Comparison of ENCODE assay signal across 8 cellular contexts in genomic region chrX:46758163-46758955, GRCh38. TPM values are rescaled to one million over a fixed set of nuclear protein-coding genes. Genes with fewer than 3 reads are reported as not detected.
DNase-seq lines count a peak whose midpoint lies in the region; FAIRE-seq and TF ChIP-seq lines count a peak whose summit lies in the region.

No MANE protein-coding gene starts in this region.

- H3K27ac ChIP-seq in HEK293 (ENCODE audit: extremely low read depth, low read depth, low read length): peak overlapping the region; percentile 71; the same call in 1 of the 2 replicates
- H3K27ac ChIP-seq in hepatocyte: no peak overlapping the region
- no peak overlapping the region for H3K27ac ChIP-seq in small intestine (ENCODE audit: low read depth in 1 of 2, low read length in 1 of 2)

- H2AFZ ChIP-seq in hepatocyte: peak overlapping the region; percentile 42

- H3K9me3 Mint-ChIP-seq in activated naive CD4-positive, alpha-beta T cell treated with anti-CD3 and anti-CD28 coated beads, Interleukin-2, amount 10 ng/mL, durations not matched to agents 7 days and 5 days: no peaks in the 10 kb centered on the region

- H3K36me3 ChIP-seq in HEK293 (ENCODE audit: control insufficient read depth in 2 of 2, insufficient read depth in 1 of 2, low read length in 2 of 2) (no peaks in the 10 kb centered on the region; a peak in 1 of 3 replicates), hepatocyte (replicated peaks; ENCODE audit: insufficient read depth, low read depth) (no peaks in the 10 kb centered on the region), small intestine (ENCODE audit: control insufficient read depth in 2 of 2, insufficient read depth in 2 of 2, low read length in 2 of 2) (no peaks in the 10 kb centered on the region)

- no peaks in the 10 kb centered on the region; the same call in 1 of the 2 replicates for H3K9me3 ChIP-seq in HEK293 (ENCODE audit: control insufficient read depth, insufficient read depth, low read depth, low read length)
- no peaks in the 10 kb centered on the region for H3K9me3 ChIP-seq in hepatocyte (ENCODE audit: low read depth)
- no peaks in the 10 kb centered on the region for H3K9me3 ChIP-seq in small intestine (ENCODE audit: control insufficient read depth, low read depth)

- H3K4me1 Mint-ChIP-seq in activated naive CD4-positive, alpha-beta T cell treated with anti-CD3 and anti-CD28 coated beads, Interleukin-2, amount 10 ng/mL, durations not matched to agents 7 days and 5 days: peaks cover 25% of the 10 kb centered on the region

- CTCF ChIA-PET in HEK293 (lab: Yijun Ruan, JAX): interaction anchor here (0.6 to 3.4 kb wide), 9 partner anchors 24 to 441 kb away, joined by 3 to 37 read pairs (median 4); no protein-coding TSS in a partner anchor
- CTCF ChIA-PET in activated naive CD4-positive, alpha-beta T cell treated with anti-CD3 and anti-CD28 coated beads, Interleukin-2, amount 10 ng/mL, durations not matched to agents 7 days and 5 days (lab: Charles Lee): interaction anchor here (1.4 to 1.5 kb wide), 2 partner anchors 38 to 72 kb away, joined by 6 to 8 read pairs; no protein-coding TSS in a partner anchor

- no peaks in the 10 kb centered on the region for H4K20me1 ChIP-seq in hepatocyte (ENCODE audit: insufficient read depth, poor library complexity, severe bottlenecking)

- DNase-seq in GM12864 (ENCODE audit: low read depth): no peak
- peak; percentile 26 for DNase-seq in NCI-H2171 treated with DMSO at 0.1 percent for 48 hours (lab: John Stamatoyannopoulos, UW)
- DNase-seq in activated naive CD4-positive, alpha-beta T cell treated with anti-CD3 and anti-CD28 coated beads, Interleukin-2, amount 10 ng/mL, durations not matched to agents 7 days and 5 days: peak; percentile 38
- peak; percentile 24 for DNase-seq in hepatocyte (ENCODE audit: low spot score)
- peak; percentile 8 for DNase-seq in small intestine
- no peak for DNase-seq in 8988T
- DNase-seq in DMS79 (lab: John Stamatoyannopoulos, UW): no peak

- POLR2A ChIA-PET in HEK293 (lab: Yijun Ruan, JAX): interaction anchor here (0.8 kb wide), 1 partner anchor 38 kb away, joined by 3 read pairs; no protein-coding TSS in a partner anchor

- H3K4me1 ChIP-seq in HEK293 (ENCODE audit: control insufficient read depth, insufficient read depth, low read length) (peaks cover 5% of the 10 kb centered on the region), hepatocyte (ENCODE audit: insufficient read depth) (no peaks in the 10 kb centered on the region), small intestine (ENCODE audit: control insufficient read depth in 2 of 2, insufficient read depth in 1 of 2, low read depth in 1 of 2, low read length in 1 of 2) (peaks cover 0 to 2% of the 10 kb centered on the region in 2 donors)

- H3K79me2 ChIP-seq in hepatocyte: no peaks in the 10 kb centered on the region

- H3K27me3 Mint-ChIP-seq in activated naive CD4-positive, alpha-beta T cell treated with anti-CD3 and anti-CD28 coated beads, Interleukin-2, amount 10 ng/mL, durations not matched to agents 7 days and 5 days: peaks cover 15% of the 10 kb centered on the region

- 41% methylated on average over 35 of the region's 47 CpGs for WGBS in hepatocyte (ENCODE audit: low lambda C conversion rate, missing lambda C conversion rate)
- 5 to 38% (median 11%) methylated on average over 29 to 47 of the region's 47 CpGs for WGBS in small intestine, 3 donors

- H3K4me3 Mint-ChIP-seq in activated naive CD4-positive, alpha-beta T cell treated with anti-CD3 and anti-CD28 coated beads, Interleukin-2, amount 10 ng/mL, durations not matched to agents 7 days and 5 days: peak overlapping the region; percentile 90

- peak overlapping the region; percentile 61 for H3K4me3 ChIP-seq in GM12864 (ENCODE audit: low read depth, low read length)
- H3K4me3 ChIP-seq in HEK293 (ENCODE audit: low read depth, low read length): peak overlapping the region; percentile 71
- peak overlapping the region; percentile 39 for H3K4me3 ChIP-seq in hepatocyte
- peak overlapping the region; percentile 36 to 62 for H3K4me3 ChIP-seq in small intestine (ENCODE audit: low read depth in 1 of 2, low read length in 2 of 2)

- peak overlapping the region; percentile 78 for H3K4me2 ChIP-seq in hepatocyte

- H3K36me3 Mint-ChIP-seq in activated naive CD4-positive, alpha-beta T cell treated with anti-CD3 and anti-CD28 coated beads, Interleukin-2, amount 10 ng/mL, durations not matched to agents 7 days and 5 days: no peaks in the 10 kb centered on the region

- H3K27me3 ChIP-seq in hepatocyte (no peaks in the 10 kb centered on the region), small intestine (ENCODE audit: control insufficient read depth in 2 of 2, insufficient read depth in 2 of 2, low read length in 2 of 2) (no peaks in the 10 kb centered on the region)

- FAIRE-seq in small intestine (lab: Jason Lieb, UNC): no peak

- H3K27ac Mint-ChIP-seq in activated naive CD4-positive, alpha-beta T cell treated with anti-CD3 and anti-CD28 coated beads, Interleukin-2, amount 10 ng/mL, durations not matched to agents 7 days and 5 days: no peak overlapping the region

- H3K9me2 ChIP-seq in hepatocyte (replicated peaks; ENCODE audit: insufficient read depth): no peaks in the 10 kb centered on the region

- no peak for TF ChIP-seq CTCF in GM12864 (IDR thresholded peaks at IDR 0.05; ENCODE audit: low read depth, low read length, missing control alignments)
- no peak for TF ChIP-seq CTCF in HEK293 (tag by site-specific recombination; IDR thresholded peaks at IDR 0.05)
- TF ChIP-seq CTCF in hepatocyte (IDR thresholded peaks at IDR 0.05; ENCODE audit: poor library complexity): no peak

TF ChIP-seq in HEK293, 187 proteins besides CTCF, POLR2A, EP300 and RAD21 (continues in another document):
- TF ChIP-seq ZNF184 (tag by site-specific recombination; IDR thresholded peaks at IDR 0.05) (no peak), ZFP41 (tag by site-specific recombination; IDR thresholded peaks at IDR 0.05; ENCODE audit: borderline replicate concordance) (no peak), ZEB2 (tag by site-specific recombination; IDR thresholded peaks at IDR 0.05) (no peak), ZBTB48 (tag by site-specific recombination; IDR thresholded peaks at IDR 0.05) (no peak), WT1 (tag by site-specific recombination; IDR thresholded peaks at IDR 0.05) (no peak), ZNF211 (tag by site-specific recombination; IDR thresholded peaks at IDR 0.05; ENCODE audit: low read depth) (no peak), HIC1 (tag by site-specific recombination; IDR thresholded peaks at IDR 0.05) (no peak), IKZF3 (tag by site-specific recombination; IDR thresholded peaks at IDR 0.05) (no peak), ZNF335 (tag by site-specific recombination; conservative IDR thresholded peaks at IDR 0.05) (peak; percentile 56), ZNF202 (tag by site-specific recombination; IDR thresholded peaks at IDR 0.05; ENCODE audit: borderline replicate concordance) (no peak), ZIC2 (tag by site-specific recombination; IDR thresholded peaks at IDR 0.05) (peak; percentile 37; the same call in 1 of the 2 replicates), YY2 (tag by site-specific recombination; IDR thresholded peaks at IDR 0.05) (no peak), GLIS2 (tag by site-specific recombination; IDR thresholded peaks at IDR 0.05) (peak; percentile 54; the same call in 1 of the 2 replicates)
- TF ChIP-seq, protein P1, sequence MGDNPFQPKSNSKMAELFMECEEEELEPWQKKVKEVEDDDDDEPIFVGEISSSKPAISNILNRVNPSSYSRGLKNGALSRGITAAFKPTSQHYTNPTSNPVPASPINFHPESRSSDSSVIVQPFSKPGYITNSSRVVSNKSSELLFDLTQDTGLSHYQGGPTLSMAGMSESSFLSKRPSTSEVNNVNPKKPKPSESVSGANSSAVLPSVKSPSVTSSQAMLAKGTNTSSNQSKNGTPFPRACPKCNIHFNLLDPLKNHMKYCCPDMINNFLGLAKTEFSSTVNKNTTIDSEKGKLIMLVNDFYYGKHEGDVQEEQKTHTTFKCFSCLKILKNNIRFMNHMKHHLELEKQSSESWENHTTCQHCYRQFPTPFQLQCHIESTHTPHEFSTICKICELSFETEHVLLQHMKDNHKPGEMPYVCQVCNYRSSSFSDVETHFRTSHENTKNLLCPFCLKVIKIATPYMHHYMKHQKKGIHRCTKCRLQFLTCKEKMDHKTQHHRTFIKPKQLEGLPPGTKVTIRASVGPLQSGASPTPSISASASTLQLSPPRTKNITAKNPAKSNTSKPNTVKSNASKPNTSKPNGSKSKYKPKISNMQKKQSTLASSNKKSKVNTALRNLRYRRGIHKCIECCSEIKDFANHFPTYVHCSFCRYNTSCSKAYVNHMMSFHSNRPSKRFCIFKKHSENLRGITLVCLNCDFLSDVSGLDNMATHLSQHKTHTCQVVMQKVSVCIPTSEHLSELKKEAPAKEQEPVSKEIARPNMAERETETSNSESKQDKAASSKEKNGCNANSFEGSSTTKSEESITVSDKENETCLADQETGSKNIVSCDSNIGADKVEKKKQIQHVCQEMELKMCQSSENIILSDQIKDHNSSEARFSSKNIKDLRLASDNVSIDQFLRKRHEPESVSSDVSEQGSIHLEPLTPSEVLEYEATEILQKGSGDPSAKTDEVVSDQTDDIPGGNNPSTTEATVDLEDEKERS (tag by site-specific recombination; IDR thresholded peaks at IDR 0.05): no peak

RNA-seq across cellular contexts. Expression of gene SLC9A7, which starts 0.6 kb away (rescaled TPM):
- total RNA-seq in hepatocyte: 7.7 and 8.1 TPM in 2 replicates
- polyA plus RNA-seq in hepatocyte (2.0 and 3.6 TPM in 2 replicates), small intestine (1 to 10 TPM in 1 of 3 donors, under 1 TPM in 2; under 0.01 to 2.5 (median 0.22) TPM)

Comparison
In these comparisons a context has a peak if more than half of its experiments do, and no peak if none do; other contexts are left out.
1. DNase-seq: peak in NCI-H2171 treated with DMSO at 0.1 percent for 48 hours (single experiment), activated naive CD4-positive, alpha-beta T cell treated with anti-CD3 and anti-CD28 coated beads, Interleukin-2, amount 10 ng/mL, durations not matched to agents 7 days and 5 days (single experiment), hepatocyte (single experiment) and small intestine (single experiment); none in GM12864 (single experiment), 8988T (single experiment) and DMS79 (single experiment).
2. Peak in every context shown above with its lines, with median percentiles within 50 percentile points of each other: H3K4me3 ChIP-seq.